38 cellular contexts compared by ENCODE assay signal in the genomic region with DNA sequence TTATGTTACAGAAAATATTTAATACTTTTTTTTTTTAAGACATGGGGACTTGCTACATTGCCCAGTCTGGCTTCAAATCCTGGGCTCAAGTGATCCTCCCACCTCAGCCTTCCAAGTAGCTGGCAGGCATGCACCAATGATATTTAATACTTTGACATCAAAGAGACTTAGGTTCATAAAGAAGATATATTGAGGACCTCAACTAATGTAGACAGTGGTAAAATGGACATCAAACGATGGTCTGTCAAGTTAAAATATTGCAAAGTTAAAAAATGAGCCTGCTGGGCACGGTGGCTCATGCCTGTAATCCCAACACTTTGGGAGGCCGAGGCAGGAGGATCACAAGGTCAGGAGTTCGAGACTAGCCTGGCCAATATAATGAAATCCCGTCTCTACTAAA. TPM values are rescaled to one million over a fixed set of nuclear protein-coding genes. Genes with fewer than 3 reads are reported as not detected.
A peak's percentile ranks its signal among the peaks of the same experiment; 100 is the strongest.
DNase-seq lines count a peak whose midpoint lies in the region; ATAC-seq, FAIRE-seq and TF ChIP-seq lines count a peak whose summit lies in the region.
"Had no signal": no experiment of that assay in that cellular context is flagged by ENCODE, and none has a peak within 500 bp of the region (broad histone marks: within the 10 kb centered on the region; RNA-seq: fewer than 3 reads in every experiment).

No MANE protein-coding gene starts in this region.

- TF ChIP-seq RAD21 in K562 (CRISPR knock-in tag; conservative IDR thresholded peaks at IDR 0.05 in 1 of 2, IDR thresholded peaks at IDR 0.05 in 1 of 2): no peak

- peaks cover 17% of the 10 kb centered on the region for H3K36me3 Mint-ChIP-seq in osteocyte (ENCODE audit: unreplicated experiment)

- H3K4me3 Mint-ChIP-seq in osteocyte (ENCODE audit: unreplicated experiment): no peak overlapping the region
- H3K4me3 Mint-ChIP-seq: B cell; CD14-positive monocyte; CD4-positive, alpha-beta memory T cell; CD4-positive, alpha-beta T cell; CD4-positive, CD25-positive, alpha-beta regulatory T cell; CD8-positive, alpha-beta T cell had no signal

- no peaks in the 10 kb centered on the region; a peak in 1 of 5 replicates for H3K4me1 ChIP-seq in K562 (replicated peaks in 1 of 2; ENCODE audit: control insufficient read depth in 2 of 2, insufficient read depth in 2 of 2, low read length in 2 of 2)
- H3K4me1 ChIP-seq: A549, BE2C, Caco-2 had no signal

- peaks cover 3% of the 10 kb centered on the region; the same call in 2 of the 3 replicates for H3K79me2 ChIP-seq in K562 (ENCODE audit: control insufficient read depth, insufficient read depth, low read length)

- no peaks in the 10 kb centered on the region for H3K9me1 ChIP-seq in K562 (ENCODE audit: control insufficient read depth, insufficient read depth, low read length)

- no peak for FAIRE-seq in K562 (lab: Jason Lieb, UNC)
- FAIRE-seq: A204.1, A549, D721Med had no signal

- no peak for ATAC-seq in K562
- ATAC-seq in HG02678 (IDR thresholded peaks at IDR 0.05; ENCODE audit: unreplicated experiment): no peak
- no peak for ATAC-seq in HG03108 (IDR thresholded peaks at IDR 0.05; ENCODE audit: unreplicated experiment)
- ATAC-seq in GM21576 (IDR thresholded peaks at IDR 0.05; ENCODE audit: unreplicated experiment): no peak
- ATAC-seq: A549; CD8-positive, alpha-beta T cell had no signal

- TF ChIP-seq EP300 in K562 (IDR thresholded peaks at IDR 0.05; ENCODE audit: low read length): no peak

- H3K9ac ChIP-seq in K562 (ENCODE audit: insufficient read depth in 1 of 2, low read depth in 2 of 2, low read length in 2 of 2): no peak overlapping the region
- H3K9ac ChIP-seq: BLaER1; BLaER1 treated with 17β-estradiol and CSF1 and Interleukin-3, amounts not matched to agents 10 nM and 100 nM had no signal

- H3K9me3 Mint-ChIP-seq in osteocyte (ENCODE audit: unreplicated experiment): no peaks in the 10 kb centered on the region
- H3K9me3 Mint-ChIP-seq: CD14-positive monocyte; CD4-positive, alpha-beta memory T cell; CD4-positive, alpha-beta T cell; CD4-positive, CD25-positive, alpha-beta regulatory T cell; CD8-positive, alpha-beta memory T cell; CD8-positive, alpha-beta T cell had no signal

- DNase-seq in HEK293T (ENCODE audit: extremely low spot score): no peak
- no peak for DNase-seq in K562 (ENCODE audit: extremely low read depth in 1 of 4, low spot score in 3 of 4)
- DNase-seq in left kidney (ENCODE audit: low read depth, low spot score): peak; percentile 3
- DNase-seq in osteocyte (ENCODE audit: extremely low spot score, unreplicated experiment): peak; percentile 10
- no peak for DNase-seq in ureter (ENCODE audit: low spot score)
- DNase-seq: 8988T; ACHN; AML-193; BE2C; C1 segment of cervical spinal cord; Caco-2; Calu3; CD4-positive, alpha-beta memory T cell; CD4-positive, alpha-beta T cell; CD4-positive, CD25-positive, alpha-beta regulatory T cell; CD8-positive, alpha-beta memory T cell; CD8-positive, alpha-beta T cell; COR-L47; DMS 273 treated with DMSO at 0.1 percent for 48 hours; DMS153; DMS53; DMS79; DMS79 treated with DMSO at 0.1 percent for 48 hours; DND-41; EL had no signal

- WGBS in K562 (ENCODE audit: insufficient coverage, low coverage, missing lambda C conversion rate): 90% methylated on average over 5 of the region's 5 CpGs

- intact Hi-C loops in K562 (cut with micrococcal nuclease): no loop called here

- H3K27ac Mint-ChIP-seq in osteocyte (ENCODE audit: unreplicated experiment): no peak overlapping the region
- H3K27ac Mint-ChIP-seq: B cell; CD4-positive, alpha-beta T cell; CD4-positive, CD25-positive, alpha-beta regulatory T cell; CD8-positive, alpha-beta T cell had no signal

- POLR2A ChIA-PET in HEK293T (lab: Yijun Ruan, JAX) (interaction anchor here (1.0 kb wide), 1 partner anchor 9 kb away, joined by 3 read pairs; no protein-coding TSS in a partner anchor), K562 (lab: Yijun Ruan, JAX) (interaction anchor here (0.6 to 1.4 kb wide), 5 partner anchors 9 to 31 kb away, joined by 3 to 6 read pairs (median 3); no protein-coding TSS in a partner anchor)

- TF ChIP-seq CTCF in K562 (IDR thresholded peaks at IDR 0.05 in 2 of 3, conservative IDR thresholded peaks at IDR 0.05 in 1 of 3; ENCODE audit: insufficient read depth in 2 of 3, low read depth in 1 of 3, low read length in 3 of 3) (no peak), osteocyte (IDR thresholded peaks at IDR 0.05) (no peak)

- no peak overlapping the region for H2AFZ ChIP-seq in K562 (ENCODE audit: low read depth, low read length)

- peaks cover 73% of the 10 kb centered on the region for H3K36me3 ChIP-seq in K562 (ENCODE audit: control insufficient read depth, insufficient read depth, low read length)
- H3K36me3 ChIP-seq: BE2C had no signal

- CTCF ChIA-PET in HEK293T (lab: Yijun Ruan, JAX) (no interaction called here), K562 (lab: Yijun Ruan, JAX; ENCODE audit: low intra/inter-chr PET ratio) (no interaction called here)

- H4K20me1 ChIP-seq in K562 (replicated peaks; ENCODE audit: control insufficient read depth, insufficient read depth, low read length): no peaks in the 10 kb centered on the region

- no peak overlapping the region for H3K4me3 ChIP-seq in K562
- H3K4me3 ChIP-seq: A549; BLaER1; BLaER1 treated with 17β-estradiol and CSF1 and Interleukin-3, amounts not matched to agents 10 nM and 100 nM had no signal

- no peaks in the 10 kb centered on the region for H3K4me1 Mint-ChIP-seq in osteocyte (ENCODE audit: unreplicated experiment)

- TF ChIP-seq POLR2A in K562 (conservative IDR thresholded peaks at IDR 0.05): 0 out of 2 replicates have a peak, but pooled peaks have one; percentile 5

- H3K9me3 ChIP-seq in K562 (replicated peaks; ENCODE audit: control insufficient read depth, insufficient read depth, low read depth, low read length): no peaks in the 10 kb centered on the region
- H3K9me3 ChIP-seq: A549; BE2C; BLaER1; BLaER1 treated with 17β-estradiol and CSF1 and Interleukin-3, amounts not matched to agents 10 nM and 100 nM; Caco-2 had no signal

- no peak overlapping the region for H3K4me2 ChIP-seq in K562 (ENCODE audit: insufficient read depth, low read length)
- H3K4me2 ChIP-seq: A549; BLaER1; BLaER1 treated with 17β-estradiol and CSF1 and Interleukin-3, amounts not matched to agents 10 nM and 100 nM had no signal

- in situ Hi-C loops in K562 (cut with MboI): no loop called here

- no peaks in the 10 kb centered on the region for H3K27me3 ChIP-seq in K562 (ENCODE audit: control insufficient read depth in 2 of 2, insufficient read depth in 2 of 2, low read length in 2 of 2)
- H3K27me3 ChIP-seq: BE2C; BLaER1; BLaER1 treated with 17β-estradiol and CSF1 and Interleukin-3, amounts not matched to agents 10 nM and 100 nM had no signal

- H3K27me3 Mint-ChIP-seq in osteocyte (ENCODE audit: unreplicated experiment): no peaks in the 10 kb centered on the region
- H3K27me3 Mint-ChIP-seq: B cell; CD4-positive, alpha-beta memory T cell; CD4-positive, alpha-beta T cell; CD4-positive, CD25-positive, alpha-beta regulatory T cell; CD8-positive, alpha-beta memory T cell had no signal

- no TSS peak for BruUV-seq in K562 (replicated peaks; lab: Mats Ljungman, UMichigan)

- no peak overlapping the region for H3K27ac ChIP-seq in K562 (ENCODE audit: extremely low read depth, low read depth, low read length)
- H3K27ac ChIP-seq: 22Rv1; A549; BLaER1; BLaER1 treated with 17β-estradiol and CSF1 and Interleukin-3, amounts not matched to agents 10 nM and 100 nM; C4-2B had no signal

RNA-seq across cellular contexts. Expression of a gene that starts 8.7 kb away (rescaled TPM):
- 20.1 and 32.4 TPM in 2 replicates for total RNA-seq in K562 (2011; cell fraction: chromatin; rRNA removed; ENCODE audit: low replicate concordance)
- 9.5 and 11.2 TPM in 2 replicates for total RNA-seq in K562 (2011; cell fraction: nucleolus; rRNA removed)
- total RNA-seq in K562 (2011; cell fraction: nucleoplasm; rRNA removed): 18.8 and 40.0 TPM in 2 replicates
- total RNA-seq in K562 (2014; rRNA removed) (12.5 and 17.2 TPM in 2 replicates), K562 (2014; rRNA removed; fragmentation: Illumina TruSeq; extraction: Trizol) (29.7 and 37.7 TPM in 2 replicates), K562 (2015; rRNA removed; fragmentation: Illumina TruSeq; extraction: Trizol) (22.1 and 23.6 TPM in 2 replicates), K562 (2021) (16.1 and 17.1 TPM in 2 replicates), osteocyte (9.8 and 15.5 TPM in 2 replicates), ureter (18.2 TPM)
- polyA plus RNA-seq in K562 (2011; rRNA removed) (13.3 and 23.3 TPM in 2 replicates), K562 (2014; fragmentation: Illumina TruSeq; extraction: Trizol) (35.7 and 37.1 TPM in 2 replicates), K562 (2014; fragmentation: Nextera tagmentation; extraction: Ambion mirVana) (10 to 100 TPM; 59.2 to 60.3 TPM), K562 (2014; rRNA removed) (21.8 and 22.6 TPM in 2 replicates)
- polyA plus RNA-seq in K562 (2011; cell fraction: cytosol; rRNA removed): 4.6 and 5.2 TPM in 2 replicates
- polyA plus RNA-seq in K562 (2011; cell fraction: nucleus; rRNA removed): 7.7 and 8.2 TPM in 2 replicates
- 10.8 and 16.8 TPM in 2 replicates for polyA plus RNA-seq in K562 (2012)
- polyA minus RNA-seq in K562 (2011; rRNA and poly(A)+ RNA removed): 8.6 and 9.7 TPM in 2 replicates
- polyA minus RNA-seq in K562 (2011; cell fraction: cytosol; rRNA and poly(A)+ RNA removed): 3.7 and 5.8 TPM in 2 replicates
- polyA minus RNA-seq in K562 (2011; cell fraction: nucleus; rRNA and poly(A)+ RNA removed): 5.0 and 11.0 TPM in 2 replicates

RNA-seq across cellular contexts. Expression of a gene that starts 24.4 kb away (rescaled TPM):
- not detected in 2 replicates for total RNA-seq in K562 (2011; cell fraction: chromatin; rRNA removed; ENCODE audit: low replicate concordance)
- total RNA-seq in K562 (2011; cell fraction: nucleolus; rRNA removed): 1.5 TPM in 1 of 2 replicates, not detected in the other
- total RNA-seq in K562 (2011; cell fraction: nucleoplasm; rRNA removed): 4.4 TPM in 1 of 2 replicates, not detected in the other
- 0.73 TPM in 1 of 2 replicates, not detected in the other for total RNA-seq in K562 (2014; rRNA removed)
- total RNA-seq in K562 (2014; rRNA removed; fragmentation: Illumina TruSeq; extraction: Trizol): 0.25 TPM in 1 of 2 replicates, not detected in the other
- not detected in 2 replicates for total RNA-seq in K562 (2015; rRNA removed; fragmentation: Illumina TruSeq; extraction: Trizol)
- 0.20 and 0.58 TPM in 2 replicates for total RNA-seq in K562 (2021)
- 0.06 TPM in 1 of 2 replicates, not detected in the other for polyA plus RNA-seq in K562 (2011; rRNA removed)
- polyA plus RNA-seq in K562 (2011; cell fraction: cytosol; rRNA removed): 0.04 TPM in 1 of 2 replicates, not detected in the other
- 0.64 TPM in 1 of 2 replicates, not detected in the other for polyA plus RNA-seq in K562 (2011; cell fraction: nucleus; rRNA removed)
- 0.05 TPM in 1 of 2 replicates, not detected in the other for polyA plus RNA-seq in K562 (2012)
- polyA plus RNA-seq in K562 (2014; fragmentation: Illumina TruSeq; extraction: Trizol): not detected in 2 replicates
- not detected for polyA plus RNA-seq in K562 (2014; fragmentation: Nextera tagmentation; extraction: Ambion mirVana)
- not detected in 2 replicates for polyA plus RNA-seq in K562 (2014; rRNA removed)
- polyA minus RNA-seq in K562 (2011; rRNA and poly(A)+ RNA removed): 0.07 TPM in 1 of 2 replicates, not detected in the other
- not detected in 2 replicates for polyA minus RNA-seq in K562 (2011; cell fraction: cytosol; rRNA and poly(A)+ RNA removed)
- 0.94 TPM in 1 of 2 replicates, not detected in the other for polyA minus RNA-seq in K562 (2011; cell fraction: nucleus; rRNA and poly(A)+ RNA removed)
- 0.31 and 0.62 TPM in 2 replicates for total RNA-seq in osteocyte
- 8.5 TPM for total RNA-seq in ureter
- total RNA-seq: A673 had no signal
- polyA plus RNA-seq: CD4-positive, alpha-beta memory T cell; CD4-positive, CD25-positive, alpha-beta regulatory T cell; CD8-positive, alpha-beta memory T cell had no signal

Comparison
In these comparisons a context has a peak if more than half of its experiments do, and no peak if none do; other contexts are left out.
1. DNase-seq: peak in left kidney (single experiment) and osteocyte (single experiment); none in HEK293T (single experiment), K562 (0 of 4) and ureter (single experiment).